ENCODE assay signal across 14 cellular contexts in genomic region chr2:7748717-7749415, GRCh38.
DNase-seq lines count a peak whose midpoint lies in the region; ATAC-seq, FAIRE-seq and TF ChIP-seq lines count a peak whose summit lies in the region.
"Had no signal": no experiment of that assay in that cellular context is flagged by ENCODE, and none has a peak within 500 bp of the region (broad histone marks: within the 10 kb centered on the region; RNA-seq: fewer than 3 reads in every experiment).

No MANE protein-coding gene starts in this region.

- CTCF ChIA-PET in SK-N-SH (lab: Yijun Ruan, JAX), result interaction anchor here (1.0 kb wide), 1 partner anchor 12 kb away, joined by 4 read pairs; no protein-coding TSS in a partner anchor

- no peaks in the 10 kb centered on the region for H3K79me2 ChIP-seq in SK-N-SH (ENCODE audit: insufficient read depth)

- intact Hi-C loops in ascending aorta (cut with DNase I) (no loop called here), kidney (cut with DNase I) (no loop called here)

- TF ChIP-seq EP300 in SK-N-SH (IDR thresholded peaks at IDR 0.05; ENCODE audit: borderline replicate concordance in 1 of 2, low read depth in 1 of 2, low read length in 1 of 2), result no peak

- no peak overlapping the region; a peak in 1 of 4 replicates for H3K27ac ChIP-seq in SK-N-SH (ENCODE audit: low read depth in 2 of 2, low read length in 1 of 2)
- H3K27ac ChIP-seq in epithelial cell of prostate, result peak overlapping the region; percentile 74
- no peak overlapping the region for H3K27ac ChIP-seq in ascending aorta
- no peak overlapping the region for H3K27ac ChIP-seq in kidney (ENCODE audit: low read depth in 2 of 2, low read length in 2 of 2)
- H3K27ac ChIP-seq: skin epidermis, upper lobe of right lung had no signal

- H3K36me3 ChIP-seq in SK-N-SH (replicated peaks in 1 of 2; ENCODE audit: control insufficient read depth in 1 of 2, insufficient read depth in 2 of 2, low read length in 1 of 2) (no peaks in the 10 kb centered on the region), ascending aorta (no peaks in the 10 kb centered on the region), kidney (ENCODE audit: control insufficient read depth in 1 of 2, insufficient read depth in 2 of 2, low read length in 2 of 2) (no peaks in the 10 kb centered on the region)
- H3K36me3 ChIP-seq: upper lobe of right lung had no signal

- no peak overlapping the region for H2AFZ ChIP-seq in SK-N-SH (ENCODE audit: low read depth)

- WGBS in SK-N-SH (ENCODE audit: low lambda C conversion rate), result 81% methylated on average over 17 of the region's 17 CpGs

- H3K9me3 ChIP-seq in SK-N-SH (no peaks in the 10 kb centered on the region), ascending aorta (peaks cover 0 to 1% of the 10 kb centered on the region in 2 donors), kidney (ENCODE audit: control insufficient read depth in 1 of 2, low read length in 2 of 2) (peaks cover 2 to 8% of the 10 kb centered on the region in 2 donors)

- no peaks in the 10 kb centered on the region for H3F3A ChIP-seq in SK-N-SH (replicated peaks; ENCODE audit: insufficient read depth)

- no peak for ATAC-seq in HG03432 (IDR thresholded peaks at IDR 0.05; ENCODE audit: unreplicated experiment)
- ATAC-seq: upper lobe of right lung had no signal

- POLR2A ChIA-PET in SK-N-SH (lab: Yijun Ruan, JAX), result interaction anchor here (0.6 kb wide), 1 partner anchor 12 kb away, joined by 4 read pairs; no protein-coding TSS in a partner anchor

- H3K4me3 ChIP-seq in SK-N-SH (ENCODE audit: low read depth in 2 of 2, low read length in 1 of 2), result no peak overlapping the region
- H3K4me3 ChIP-seq in ascending aorta, result no peak overlapping the region
- no peak overlapping the region for H3K4me3 ChIP-seq in kidney (ENCODE audit: low read length in 2 of 2)
- H3K4me3 ChIP-seq: skin epidermis, upper lobe of right lung had no signal

- H3K9ac ChIP-seq in SK-N-SH, result no peak overlapping the region
- H3K9ac ChIP-seq in kidney (ENCODE audit: low read length in 2 of 2), result no peak overlapping the region

- no peak for TF ChIP-seq RAD21 in SK-N-SH (IDR thresholded peaks at IDR 0.05; ENCODE audit: low read length)

- FAIRE-seq in urothelium cell line (lab: Jason Lieb, UNC) (no peak), kidney (lab: Jason Lieb, UNC) (no peak)

- H3K4me2 ChIP-seq in SK-N-SH, result no peak overlapping the region

- H3K27me3 ChIP-seq in SK-N-SH (ENCODE audit: insufficient read depth) (no peaks in the 10 kb centered on the region), ascending aorta (no peaks in the 10 kb centered on the region)
- H3K27me3 ChIP-seq: upper lobe of right lung had no signal

- H3K4me1 ChIP-seq in SK-N-SH (ENCODE audit: control insufficient read depth in 1 of 2, insufficient read depth in 2 of 2, low read depth in 1 of 2, low read length in 1 of 2) (peaks cover 0 to 23% of the 10 kb centered on the region in 2 experiments; a peak in 2 of 4 replicates), ascending aorta (no peaks in the 10 kb centered on the region), kidney (ENCODE audit: control insufficient read depth in 1 of 2, insufficient read depth in 1 of 2, low read depth in 1 of 2, low read length in 2 of 2) (no peaks in the 10 kb centered on the region)
- H3K4me1 ChIP-seq: upper lobe of right lung had no signal

- TF ChIP-seq CTCF in SK-N-SH (IDR thresholded peaks at IDR 0.05) (no peak), ascending aorta (IDR thresholded peaks at IDR 0.05) (no peak), kidney (IDR thresholded peaks at IDR 0.05; ENCODE audit: borderline replicate concordance, extremely low read depth, insufficient read depth) (no peak)

- H4K20me1 ChIP-seq in SK-N-SH (ENCODE audit: insufficient read depth), result no peaks in the 10 kb centered on the region

- no peaks in the 10 kb centered on the region for H3K9me2 ChIP-seq in SK-N-SH

- DNase-seq in stimulated activated CD8-positive, alpha-beta memory T cell treated with anti-CD3 and anti-CD28 coated beads, Interleukin-12 subunit alpha, Interleukin-12 subunit beta, amount 100 ng/mL, for 4 hours (ENCODE audit: low read depth), result peak; percentile 15
- DNase-seq in stimulated activated CD8-positive, alpha-beta memory T cell treated with anti-CD3 and anti-CD28 coated beads, Interleukin-4, amount 100 ng/mL, for 48 hours, result no peak
- DNase-seq in SK-N-SH (no peak), epithelial cell of prostate (ENCODE audit: low read depth, low spot score) (peak; percentile 78), urothelium cell line (ENCODE audit: low spot score) (peak; percentile 62), ascending aorta (ENCODE audit: low spot score in 2 of 2) (no peak), kidney (no peak)
- DNase-seq: activated CD4-positive, alpha-beta T cell treated with anti-CD3 and anti-CD28 coated beads, Interleukin-2, amount 50 U/mL, for 4 hours; GOT3; MM.1S; NCI-H69; upper lobe of right lung had no signal

TF ChIP-seq in SK-N-SH, 30 proteins besides CTCF, POLR2A, EP300 and RAD21:
- TF ChIP-seq TCF12 (IDR thresholded peaks at IDR 0.05) (0 out of 2 replicates have a peak, but pooled peaks have one; percentile 8), RXRA (IDR thresholded peaks at IDR 0.05; ENCODE audit: borderline replicate concordance, low read depth) (no peak), POLR2AphosphoS5 (IDR thresholded peaks at IDR 0.05; ENCODE audit: low read depth, low read length) (no peak), EZH2phosphoT487 (IDR thresholded peaks at IDR 0.05; ENCODE audit: borderline replicate concordance, low read depth) (no peak), CHD2 (IDR thresholded peaks at IDR 0.05; ENCODE audit: low read length, partially characterized antibody) (no peak), USF1 (IDR thresholded peaks at IDR 0.05; ENCODE audit: borderline replicate concordance, low read depth) (no peak), RFX5 (IDR thresholded peaks at IDR 0.05; ENCODE audit: low read length) (no peak), USF2 (IDR thresholded peaks at IDR 0.05; ENCODE audit: borderline replicate concordance, low read depth, low read length) (no peak), GATA2 (CRISPR knock-in tag; IDR thresholded peaks at IDR 0.05) (no peak), NFIC (IDR thresholded peaks at IDR 0.05; ENCODE audit: borderline replicate concordance) (0 out of 2 replicates have a peak, but pooled peaks have one; percentile 6), YY1 (IDR thresholded peaks at IDR 0.05; ENCODE audit: low read depth) (no peak), TEAD4 (IDR thresholded peaks at IDR 0.05; ENCODE audit: borderline replicate concordance, insufficient read depth) (no peak), MEF2A (IDR thresholded peaks at IDR 0.05; ENCODE audit: borderline replicate concordance, low read depth) (no peak), SIN3A (IDR thresholded peaks at IDR 0.05; ENCODE audit: borderline replicate concordance, low read depth, low read length) (no peak), MXI1 (IDR thresholded peaks at IDR 0.05; ENCODE audit: low read depth, low read length) (no peak)
- TF ChIP-seq, protein P1, sequence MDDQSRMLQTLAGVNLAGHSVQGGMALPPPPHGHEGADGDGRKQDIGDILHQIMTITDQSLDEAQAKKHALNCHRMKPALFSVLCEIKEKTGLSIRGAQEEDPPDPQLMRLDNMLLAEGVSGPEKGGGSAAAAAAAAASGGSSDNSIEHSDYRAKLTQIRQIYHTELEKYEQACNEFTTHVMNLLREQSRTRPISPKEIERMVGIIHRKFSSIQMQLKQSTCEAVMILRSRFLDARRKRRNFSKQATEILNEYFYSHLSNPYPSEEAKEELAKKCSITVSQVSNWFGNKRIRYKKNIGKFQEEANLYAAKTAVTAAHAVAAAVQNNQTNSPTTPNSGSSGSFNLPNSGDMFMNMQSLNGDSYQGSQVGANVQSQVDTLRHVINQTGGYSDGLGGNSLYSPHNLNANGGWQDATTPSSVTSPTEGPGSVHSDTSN (IDR thresholded peaks at IDR 0.05), result no peak

Comparison
In these comparisons a context has a peak if more than half of its experiments do, and no peak if none do; other contexts are left out.
1. DNase-seq: peak in stimulated activated CD8-positive, alpha-beta memory T cell treated with anti-CD3 and anti-CD28 coated beads, Interleukin-12 subunit alpha, Interleukin-12 subunit beta, amount 100 ng/mL, for 4 hours (single experiment), epithelial cell of prostate (single experiment) and urothelium cell line (single experiment); none in stimulated activated CD8-positive, alpha-beta memory T cell treated with anti-CD3 and anti-CD28 coated beads, Interleukin-4, amount 100 ng/mL, for 48 hours (single experiment), SK-N-SH (single experiment), ascending aorta (0 of 2) and kidney (single experiment).